7 cellular contexts compared by ENCODE assay signal in the genomic region with DNA sequence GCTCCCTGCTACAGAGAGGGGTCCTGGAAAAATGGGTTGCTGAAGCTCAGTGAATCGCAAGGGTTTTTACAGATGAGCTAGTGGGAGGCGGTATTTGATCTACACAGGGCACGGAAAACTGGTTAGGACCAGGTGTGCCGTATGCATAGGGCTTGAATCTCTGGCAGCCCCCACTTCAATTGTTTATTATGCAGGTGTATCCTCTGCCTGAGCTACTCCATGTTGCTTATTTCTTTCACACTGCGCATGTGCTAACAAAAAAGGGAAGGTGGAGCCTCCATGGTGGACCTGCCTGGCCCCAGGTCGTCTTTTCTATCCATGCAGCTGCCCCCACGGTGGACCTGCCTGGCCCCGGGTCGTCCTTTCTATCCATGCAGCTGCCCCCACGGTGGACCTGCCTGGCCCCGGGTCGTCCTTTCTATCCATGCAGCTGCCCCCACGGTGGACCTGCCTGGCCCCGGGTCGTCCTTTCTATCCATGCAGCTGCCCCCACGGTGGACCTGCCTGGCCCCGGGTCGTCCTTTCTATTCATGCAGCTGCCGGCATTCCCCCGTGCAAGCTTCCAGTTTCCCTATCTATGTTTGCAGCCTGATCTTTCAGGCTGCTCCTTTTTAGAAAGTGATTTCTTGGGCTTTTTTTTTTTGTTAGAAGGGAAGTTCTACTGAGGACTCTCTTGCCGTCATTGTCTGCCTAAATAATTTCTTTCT. TPM values are rescaled to one million over a fixed set of nuclear protein-coding genes. Genes with fewer than 3 reads are reported as not detected.
DNase-seq lines count a peak whose midpoint lies in the region; ATAC-seq lines count a peak whose summit lies in the region.
"Not testable (repeated sequence)": the region's sequence is repeated elsewhere in the genome, so short reads cannot be mapped to it uniquely, and the experiment has no call there.

No MANE protein-coding gene starts in this region.

- not testable (repeated sequence) for H3K4me1 Mint-ChIP-seq in activated T-helper 1 cell treated with anti-CD3 and anti-CD28 coated beads, Interleukin-12 subunit alpha, Interleukin-12 subunit beta, Interleukin-2, Interleukin-4 antibody, amounts not matched to agents 30 ng/mL and 10 ng/mL and 1 ng/mL, durations not matched to agents 14 hours and 24 hours and 36 hours (ENCODE audit: low read depth); natural killer cell treated with Interleukin-12 subunit alpha and Interleukin-12 subunit beta and Interleukin-15 and Interleukin-18, amount 100 ng/mL, for 72 hours (ENCODE audit: low read depth in 2 of 2)

- not testable (repeated sequence) for H3K9me3 ChIP-seq in esophagus (ENCODE audit: control insufficient read depth in 2 of 2, insufficient read depth in 1 of 2, low read depth in 1 of 2, low read length in 1 of 2)

- not testable (repeated sequence) for H3K9me3 Mint-ChIP-seq in activated T-helper 1 cell treated with anti-CD3 and anti-CD28 coated beads, Interleukin-12 subunit alpha, Interleukin-12 subunit beta, Interleukin-2, Interleukin-4 antibody, amounts not matched to agents 30 ng/mL and 10 ng/mL and 1 ng/mL, durations not matched to agents 14 hours and 24 hours and 36 hours; natural killer cell treated with Interleukin-12 subunit alpha and Interleukin-12 subunit beta and Interleukin-15 and Interleukin-18, amount 100 ng/mL, for 72 hours

- ATAC-seq in activated CD4-positive, CD25-positive, alpha-beta regulatory T cell treated with anti-CD3 and anti-CD28 coated beads, Interleukin-2, amount 50 U/mL, for 24 hours = peak; percentile 36 to 51
- not testable (repeated sequence) for ATAC-seq in natural killer cell treated with Interleukin-12 subunit alpha and Interleukin-12 subunit beta and Interleukin-15 and Interleukin-18, amount 100 ng/mL, for 72 hours

- H3K27ac ChIP-seq in esophagus (ENCODE audit: low read depth in 2 of 2, low read length in 1 of 2) = not testable (repeated sequence)

- H3K27me3 Mint-ChIP-seq in activated T-helper 1 cell treated with anti-CD3 and anti-CD28 coated beads, Interleukin-12 subunit alpha, Interleukin-12 subunit beta, Interleukin-2, Interleukin-4 antibody, amounts not matched to agents 30 ng/mL and 10 ng/mL and 1 ng/mL, durations not matched to agents 14 hours and 24 hours and 36 hours (ENCODE audit: insufficient read depth); natural killer cell treated with Interleukin-12 subunit alpha and Interleukin-12 subunit beta and Interleukin-15 and Interleukin-18, amount 100 ng/mL, for 72 hours: not testable (repeated sequence)

- H3K4me3 ChIP-seq in esophagus (ENCODE audit: low read depth in 1 of 2, low read length in 2 of 2) = peak overlapping the region; percentile 23 to 30

- peak overlapping the region; percentile 5 for H3K4me3 Mint-ChIP-seq in activated T-helper 1 cell treated with anti-CD3 and anti-CD28 coated beads, Interleukin-12 subunit alpha, Interleukin-12 subunit beta, Interleukin-2, Interleukin-4 antibody, amounts not matched to agents 30 ng/mL and 10 ng/mL and 1 ng/mL, durations not matched to agents 14 hours and 24 hours and 36 hours
- H3K4me3 Mint-ChIP-seq in natural killer cell treated with Interleukin-12 subunit alpha and Interleukin-12 subunit beta and Interleukin-15 and Interleukin-18, amount 100 ng/mL, for 72 hours = peak overlapping the region; percentile 37

- peak overlapping the region; percentile 26 for H3K27ac Mint-ChIP-seq in activated T-helper 1 cell treated with anti-CD3 and anti-CD28 coated beads, Interleukin-12 subunit alpha, Interleukin-12 subunit beta, Interleukin-2, Interleukin-4 antibody, amounts not matched to agents 30 ng/mL and 10 ng/mL and 1 ng/mL, durations not matched to agents 14 hours and 24 hours and 36 hours
- H3K27ac Mint-ChIP-seq in natural killer cell treated with Interleukin-12 subunit alpha and Interleukin-12 subunit beta and Interleukin-15 and Interleukin-18, amount 100 ng/mL, for 72 hours = peak overlapping the region in 1 of 2 donors; percentile 20

- intact Hi-C loops in activated T-helper 1 cell treated with anti-CD3 and anti-CD28 coated beads, Interleukin-12 subunit alpha, Interleukin-12 subunit beta, Interleukin-2, Interleukin-4 antibody, amounts not matched to agents 30 ng/mL and 10 ng/mL and 1 ng/mL, durations not matched to agents 14 hours and 24 hours and 36 hours (cut with micrococcal nuclease) = not testable (repeated sequence)

- H3K4me1 ChIP-seq in esophagus (ENCODE audit: control insufficient read depth in 2 of 2, insufficient read depth in 2 of 2, low read length in 1 of 2) = not testable (repeated sequence)

- not testable (repeated sequence) for H3K27me3 ChIP-seq in esophagus (ENCODE audit: control insufficient read depth in 1 of 2, insufficient read depth in 2 of 2, low read length in 2 of 2)

- 31 to 40% methylated on average over 12 to 18 of the region's 21 CpGs for WGBS in esophagus, 2 donors

- not testable (repeated sequence) for H3K36me3 ChIP-seq in esophagus (ENCODE audit: control insufficient read depth in 2 of 2, insufficient read depth in 2 of 2, low read length in 1 of 2)

- DNase-seq in DMS53 (lab: John Stamatoyannopoulos, UW) (peak; percentile 81), NCI-H146 (lab: John Stamatoyannopoulos, UW) (peak; percentile 81), NOMO-1 treated with DMSO at 0.1 percent for 48 hours (lab: John Stamatoyannopoulos, UW; ENCODE audit: unreplicated experiment) (peak; percentile 32)
- DNase-seq in activated T-helper 1 cell treated with anti-CD3 and anti-CD28 coated beads, Interleukin-12 subunit alpha, Interleukin-12 subunit beta, Interleukin-2, Interleukin-4 antibody, amounts not matched to agents 30 ng/mL and 10 ng/mL and 1 ng/mL, durations not matched to agents 14 hours and 24 hours and 36 hours (ENCODE audit: low spot score); natural killer cell treated with Interleukin-12 subunit alpha and Interleukin-12 subunit beta and Interleukin-15 and Interleukin-18, amount 100 ng/mL, for 72 hours (ENCODE audit: low spot score): not testable (repeated sequence)

- not testable (repeated sequence) for H3K36me3 Mint-ChIP-seq in activated T-helper 1 cell treated with anti-CD3 and anti-CD28 coated beads, Interleukin-12 subunit alpha, Interleukin-12 subunit beta, Interleukin-2, Interleukin-4 antibody, amounts not matched to agents 30 ng/mL and 10 ng/mL and 1 ng/mL, durations not matched to agents 14 hours and 24 hours and 36 hours (ENCODE audit: low read depth); natural killer cell treated with Interleukin-12 subunit alpha and Interleukin-12 subunit beta and Interleukin-15 and Interleukin-18, amount 100 ng/mL, for 72 hours

RNA-seq across cellular contexts. Expression of gene TMC7, which starts 27.7 kb away (rescaled TPM):
- 0.05 TPM in 1 of 2 replicates, not detected in the other for total RNA-seq in activated T-helper 1 cell treated with anti-CD3 and anti-CD28 coated beads, Interleukin-12 subunit alpha, Interleukin-12 subunit beta, Interleukin-2, Interleukin-4 antibody, amounts not matched to agents 30 ng/mL and 10 ng/mL and 1 ng/mL, durations not matched to agents 14 hours and 24 hours and 36 hours
- polyA plus RNA-seq in esophagus = under 1 TPM; 0.22 to 0.41 TPM
- not detected for total RNA-seq in natural killer cell treated with Interleukin-12 subunit alpha and Interleukin-12 subunit beta and Interleukin-15 and Interleukin-18, amount 100 ng/mL, for 72 hours

RNA-seq across cellular contexts. Expression of gene SMG1, which starts 29.8 kb away (rescaled TPM):
- total RNA-seq in activated T-helper 1 cell treated with anti-CD3 and anti-CD28 coated beads, Interleukin-12 subunit alpha, Interleukin-12 subunit beta, Interleukin-2, Interleukin-4 antibody, amounts not matched to agents 30 ng/mL and 10 ng/mL and 1 ng/mL, durations not matched to agents 14 hours and 24 hours and 36 hours = 139 and 150 TPM in 2 replicates
- 10 to 100 TPM in 1 of 2 donors, 1 to 10 TPM in 1; 9.2 to 15.0 TPM for polyA plus RNA-seq in esophagus
- 100 to 1,000 TPM; 226 to 304 TPM for total RNA-seq in natural killer cell treated with Interleukin-12 subunit alpha and Interleukin-12 subunit beta and Interleukin-15 and Interleukin-18, amount 100 ng/mL, for 72 hours
